ENCODE assay signal across 11 cellular contexts in genomic region chr17:70855401-70856054, GRCh38.
DNase-seq lines count a peak whose midpoint lies in the region; ATAC-seq, FAIRE-seq and TF ChIP-seq lines count a peak whose summit lies in the region.
"Had no signal": no experiment of that assay in that cellular context is flagged by ENCODE, and none has a peak within 500 bp of the region (broad histone marks: within the 10 kb centered on the region; RNA-seq: fewer than 3 reads in every experiment).

No MANE protein-coding gene starts in this region.

- H3K4ac ChIP-seq in IMR-90 (ENCODE audit: low read depth, low read length) = peak overlapping the region; percentile 94
- no peak overlapping the region for H3K4ac ChIP-seq in H1 (replicated peaks; ENCODE audit: insufficient read length, low read depth, low read length)

- no peaks in the 10 kb centered on the region for H3K4me1 Mint-ChIP-seq in stimulated activated naive B cell treated with anti-CD40 and anti-IgM and Interleukin-4, amounts not matched to agents 10 μg/mL and 1 μg/mL and 100 μg/mL, for 72 hours
- no peaks in the 10 kb centered on the region for H3K4me1 Mint-ChIP-seq in T-helper 2 cell treated with Interferon-gamma antibody and Interleukin-4, amounts not matched to agents 5 μg/mL and 100 μg/mL, for 36 hours (ENCODE audit: low read depth)

- TF ChIP-seq POLR2A in IMR-90 (IDR thresholded peaks at IDR 0.05; ENCODE audit: low read depth, low read length) (no peak), H1 (IDR thresholded peaks at IDR 0.05; ENCODE audit: control extremely low read depth in 1 of 2, low read depth in 2 of 2, low read length in 2 of 2) (no peak), prostate gland (IDR thresholded peaks at IDR 0.05) (no peak)

- H3K9ac ChIP-seq in IMR-90 (ENCODE audit: low read depth, low read length) = no peak overlapping the region
- H3K9ac ChIP-seq in H1 (replicated peaks in 1 of 4; ENCODE audit: extremely low read depth in 1 of 4, low read depth in 3 of 4, low read length in 3 of 4) = no peak overlapping the region

- H2AFZ ChIP-seq in IMR-90 (replicated peaks; ENCODE audit: low read length, poor library complexity) = peak overlapping the region; percentile 92
- peak overlapping the region; percentile 68 for H2AFZ ChIP-seq in H1 (ENCODE audit: low read length)

- H3K27me3 ChIP-seq in IMR-90 (ENCODE audit: control insufficient read depth, insufficient read depth, low read length) (no peaks in the 10 kb centered on the region), H1 (replicated peaks in 1 of 4; ENCODE audit: control insufficient read depth in 3 of 4, extremely low read depth in 1 of 4, insufficient read depth in 3 of 4, low read length in 3 of 4) (no peaks in the 10 kb centered on the region), prostate gland (replicated peaks; ENCODE audit: insufficient read depth) (no peaks in the 10 kb centered on the region)

- H2BK15ac ChIP-seq in IMR-90 (ENCODE audit: low read depth, low read length) (peak overlapping the region; percentile 85; the same call in 1 of the 3 replicates), H1 (ENCODE audit: low read length) (no peak overlapping the region)

- TF ChIP-seq RAD21 in IMR-90 (IDR thresholded peaks at IDR 0.05; ENCODE audit: low read length) (no peak), H1 (IDR thresholded peaks at IDR 0.05 in 1 of 2, conservative IDR thresholded peaks at IDR 0.05 in 1 of 2; ENCODE audit: low read depth in 2 of 2, low read length in 2 of 2) (no peak)

- no peaks in the 10 kb centered on the region for H3K9me3 ChIP-seq in IMR-90 (ENCODE audit: control insufficient read depth, insufficient read depth, low read length)
- no peaks in the 10 kb centered on the region for H3K9me3 ChIP-seq in H1 (ENCODE audit: insufficient read depth in 2 of 2, low read depth in 1 of 2, low read length in 1 of 2)
- H3K9me3 ChIP-seq in prostate gland = no peaks in the 10 kb centered on the region

- peaks cover 1 to 8% of the 10 kb centered on the region in 2 donors for H3K9me3 Mint-ChIP-seq in stimulated activated naive B cell treated with anti-CD40 and anti-IgM and Interleukin-4, amounts not matched to agents 10 μg/mL and 1 μg/mL and 100 μg/mL, for 72 hours
- peaks cover 26% of the 10 kb centered on the region for H3K9me3 Mint-ChIP-seq in T-helper 2 cell treated with Interferon-gamma antibody and Interleukin-4, amounts not matched to agents 5 μg/mL and 100 μg/mL, for 36 hours

- peak overlapping the region; percentile 82 for H3K27ac ChIP-seq in IMR-90 (ENCODE audit: insufficient read depth, low read length)
- no peak overlapping the region for H3K27ac ChIP-seq in H1 (ENCODE audit: low read depth, low read length)
- H3K27ac ChIP-seq in prostate gland = peak overlapping the region; percentile 4 to 34

- CTCF ChIA-PET in IMR-90 (lab: Yijun Ruan, JAX) = no interaction called here
- CTCF ChIA-PET in H1 (lab: Charles Lee; ENCODE audit: partially characterized antibody) = no interaction called here

- H3K79me1 ChIP-seq in IMR-90 (ENCODE audit: low read depth in 1 of 2, low read length in 2 of 2) = no peaks in the 10 kb centered on the region
- no peaks in the 10 kb centered on the region for H3K79me1 ChIP-seq in H1 (ENCODE audit: low read depth, low read length)

- H4K20me1 ChIP-seq in IMR-90 (ENCODE audit: insufficient read depth, low read length) (no peaks in the 10 kb centered on the region), H1 (replicated peaks in 1 of 2; ENCODE audit: control insufficient read depth in 1 of 2, insufficient read depth in 2 of 2, low read length in 2 of 2) (no peaks in the 10 kb centered on the region)

- peak overlapping the region; percentile 95 for H2BK20ac ChIP-seq in IMR-90 (ENCODE audit: low read depth, low read length)
- no peak overlapping the region for H2BK20ac ChIP-seq in H1 (ENCODE audit: low read length)

- H2BK5ac ChIP-seq in IMR-90 (ENCODE audit: low read depth, low read length, poor library complexity, severe bottlenecking) (peak overlapping the region; percentile 96), H1 (ENCODE audit: low read depth, low read length) (no peak overlapping the region)

- H3K79me2 ChIP-seq in H1 (ENCODE audit: control insufficient read depth in 1 of 2, insufficient read depth in 2 of 2, low read length in 2 of 2) = no peaks in the 10 kb centered on the region

- ATAC-seq in IMR-90 (ENCODE audit: low read depth) (peak; percentile 93), HG03457 (IDR thresholded peaks at IDR 0.05; ENCODE audit: unreplicated experiment) (no peak), HG02763 (IDR thresholded peaks at IDR 0.05; ENCODE audit: unreplicated experiment) (no peak)
- ATAC-seq in stimulated activated naive B cell treated with anti-CD40 and anti-IgM and Interleukin-4, amounts not matched to agents 10 μg/mL and 1 μg/mL and 100 μg/mL, for 72 hours (replicated peaks) = no peak

- H3K56ac ChIP-seq in IMR-90 (ENCODE audit: extremely low read depth, insufficient read depth, low read length) (peak overlapping the region; percentile 69; the same call in 1 of the 2 replicates), H1 (replicated peaks; ENCODE audit: insufficient read length, low read depth, low read length) (no peak overlapping the region)

- intact Hi-C loops in IMR-90 (cut with micrococcal nuclease) (no loop called here), prostate gland (cut with DNase I) (no loop called here)

- POLR2A ChIA-PET in IMR-90 (lab: Charles Lee; ENCODE audit: unreplicated experiment) = no interaction called here
- POLR2A ChIA-PET in H1 (lab: Charles Lee; ENCODE audit: partially characterized antibody) = no interaction called here

- H3K23ac ChIP-seq in IMR-90 (ENCODE audit: low read depth, low read length) (peak overlapping the region; percentile 95), H1 (ENCODE audit: insufficient read length) (no peak overlapping the region)

- no peaks in the 10 kb centered on the region for H3K36me3 Mint-ChIP-seq in stimulated activated naive B cell treated with anti-CD40 and anti-IgM and Interleukin-4, amounts not matched to agents 10 μg/mL and 1 μg/mL and 100 μg/mL, for 72 hours
- H3K36me3 Mint-ChIP-seq in T-helper 2 cell treated with Interferon-gamma antibody and Interleukin-4, amounts not matched to agents 5 μg/mL and 100 μg/mL, for 36 hours (ENCODE audit: low read depth) = no peaks in the 10 kb centered on the region

- TF ChIP-seq EP300 in H1 (IDR thresholded peaks at IDR 0.05; ENCODE audit: borderline replicate concordance in 1 of 2, low read depth in 2 of 2, low read length in 2 of 2) = no peak

- H3K4me1 ChIP-seq in IMR-90 (ENCODE audit: control insufficient read depth, insufficient read depth, low read length) (peaks cover 6% of the 10 kb centered on the region), H1 (replicated peaks in 1 of 4; ENCODE audit: control insufficient read depth in 3 of 4, insufficient read depth in 4 of 4, low read length in 3 of 4) (no peaks in the 10 kb centered on the region), prostate gland (replicated peaks) (no peaks in the 10 kb centered on the region)

- no TSS peak for BruUV-seq in IMR-90 (replicated peaks; lab: Mats Ljungman, UMichigan)

- dilution Hi-C loops in IMR-90 (cut with HindIII; ENCODE audit: low sequenced_read_pairs, unreplicated experiment) = no loop called here

- DNase-seq in IMR-90 = peak; percentile 90
- peak; percentile 83 for DNase-seq in NCI-H345 (lab: John Stamatoyannopoulos, UW)
- no peak for DNase-seq in H1 (ENCODE audit: low read depth in 1 of 2, low spot score in 2 of 2)
- DNase-seq in prostate gland (ENCODE audit: low spot score) = peak; percentile 25
- no peak for DNase-seq in stimulated activated naive B cell treated with anti-CD40 and anti-IgM and Interleukin-4, amounts not matched to agents 10 μg/mL and 1 μg/mL and 100 μg/mL, for 72 hours
- DNase-seq in T-helper 2 cell treated with Interferon-gamma antibody and Interleukin-4, amounts not matched to agents 5 μg/mL and 100 μg/mL, for 36 hours (ENCODE audit: low spot score) = no peak
- DNase-seq: activated effector memory CD4-positive, alpha-beta T cell treated with Interleukin-2 at 50 U/mL for 16 hours; NK-92 treated with Interleukin-12 subunit alpha and Interleukin-12 subunit beta, amount 100 ng/mL, for 24 hours had no signal

- in situ Hi-C loops in IMR-90 (cut with MboI; ENCODE audit: low sequenced_read_pairs) = no loop called here

- no peak for FAIRE-seq in H1 (lab: Jason Lieb, UNC)
- FAIRE-seq: keratinocyte had no signal

- no peaks in the 10 kb centered on the region for H3K27me3 Mint-ChIP-seq in stimulated activated naive B cell treated with anti-CD40 and anti-IgM and Interleukin-4, amounts not matched to agents 10 μg/mL and 1 μg/mL and 100 μg/mL, for 72 hours
- H3K27me3 Mint-ChIP-seq in T-helper 2 cell treated with Interferon-gamma antibody and Interleukin-4, amounts not matched to agents 5 μg/mL and 100 μg/mL, for 36 hours (ENCODE audit: low read depth) = no peaks in the 10 kb centered on the region

- H3K36me3 ChIP-seq in IMR-90 (ENCODE audit: control insufficient read depth, insufficient read depth, low read length) (no peaks in the 10 kb centered on the region), H1 (ENCODE audit: control insufficient read depth in 2 of 4, insufficient read depth in 4 of 4, low read length in 3 of 4) (no peaks in the 10 kb centered on the region), prostate gland (no peaks in the 10 kb centered on the region)

- peak overlapping the region; percentile 92 for H3K14ac ChIP-seq in IMR-90 (replicated peaks; ENCODE audit: low read depth, low read length)
- H3K14ac ChIP-seq in H1 (ENCODE audit: insufficient read length) = no peak overlapping the region

- peak overlapping the region; percentile 81 for H2AK9ac ChIP-seq in IMR-90 (replicated peaks; ENCODE audit: low read depth, low read length, poor library complexity)

- H2AK5ac ChIP-seq in IMR-90 (ENCODE audit: low read depth, low read length) (peak overlapping the region; percentile 41; the same call in 1 of the 2 replicates), H1 (ENCODE audit: low read depth, low read length) (no peak overlapping the region)

- H4K91ac ChIP-seq in IMR-90 (ENCODE audit: insufficient read depth, low read depth, low read length) (peak overlapping the region; percentile 92), H1 (replicated peaks; ENCODE audit: insufficient read length, low read length) (no peak overlapping the region)

- H3K27ac Mint-ChIP-seq in stimulated activated naive B cell treated with anti-CD40 and anti-IgM and Interleukin-4, amounts not matched to agents 10 μg/mL and 1 μg/mL and 100 μg/mL, for 72 hours = no peak overlapping the region
- H3K27ac Mint-ChIP-seq in T-helper 2 cell treated with Interferon-gamma antibody and Interleukin-4, amounts not matched to agents 5 μg/mL and 100 μg/mL, for 36 hours = no peak overlapping the region

- 0% methylated on average over 2 of the region's 8 CpGs; no CpG with 5 or more reads in 1 of the 2 experiments for WGBS in IMR-90 (ENCODE audit: extremely low coverage in 2 of 2, insufficient read length in 1 of 2), 2 experiments
- WGBS in H1 (ENCODE audit: extremely low coverage in 1 of 2, insufficient coverage in 1 of 2, insufficient read length in 1 of 2, insufficient replicate concordance in 2 of 2, low coverage in 1 of 2, low lambda C conversion rate in 2 of 2, missing lambda C conversion rate in 1 of 2), 2 experiments = 90% methylated on average over 8 of the region's 8 CpGs; no CpG with 5 or more reads in 1 of the 2 experiments
- WGBS in prostate gland = 30% methylated on average over 8 of the region's 8 CpGs

- peak overlapping the region; percentile 71 for H3K4me2 ChIP-seq in IMR-90 (ENCODE audit: low read depth, low read length)
- no peak overlapping the region for H3K4me2 ChIP-seq in H1 (ENCODE audit: insufficient read depth in 1 of 2, low read depth in 2 of 2, low read length in 2 of 2)

- no peaks in the 10 kb centered on the region for H3K23me2 ChIP-seq in H1 (ENCODE audit: low read depth, low read length)

- H2BK120ac ChIP-seq in IMR-90 (ENCODE audit: low read depth, low read length) = peak overlapping the region; percentile 94
- no peak overlapping the region for H2BK120ac ChIP-seq in H1 (replicated peaks; ENCODE audit: low read depth, low read length)

- H4K5ac ChIP-seq in IMR-90 (ENCODE audit: low read depth, low read length) (peak overlapping the region; percentile 97), H1 (ENCODE audit: insufficient read length, low read depth, low read length) (no peak overlapping the region)

- H2BK12ac ChIP-seq in H1 (ENCODE audit: low read depth, low read length) = no peak overlapping the region

- H3K9me1 ChIP-seq in IMR-90 (ENCODE audit: insufficient read depth, low read length) = 0 out of 2 replicates have a peak, but pooled peaks cover 2% of the 10 kb centered on the region

- H4K8ac ChIP-seq in IMR-90 (ENCODE audit: low read depth in 2 of 2, low read length in 2 of 2) (peak overlapping the region; percentile 11 to 95), H1 (ENCODE audit: extremely low read depth, insufficient read depth, low read length) (no peak overlapping the region)

- TF ChIP-seq CTCF in IMR-90 (conservative IDR thresholded peaks at IDR 0.05; ENCODE audit: low read depth, low read length) (no peak), H1 (IDR thresholded peaks at IDR 0.05; ENCODE audit: control extremely low read depth in 1 of 3, insufficient read depth in 1 of 3, low read depth in 1 of 3, low read length in 3 of 3) (no peak), prostate gland (IDR thresholded peaks at IDR 0.05) (no peak)

- H3K18ac ChIP-seq in IMR-90 (ENCODE audit: low read depth, low read length) (peak overlapping the region; percentile 94), H1 (ENCODE audit: extremely low read depth, low read length) (no peak overlapping the region)

- peak overlapping the region; percentile 7; the same call in 1 of the 2 replicates for H3K4me3 ChIP-seq in IMR-90 (ENCODE audit: insufficient read depth, low read depth, low read length)
- no peak overlapping the region for H3K4me3 ChIP-seq in H1 (ENCODE audit: extremely low read depth in 1 of 4, insufficient read depth in 2 of 4, low read depth in 3 of 4, low read length in 4 of 4)
- no peak overlapping the region for H3K4me3 ChIP-seq in prostate gland

- H3K4me3 Mint-ChIP-seq in stimulated activated naive B cell treated with anti-CD40 and anti-IgM and Interleukin-4, amounts not matched to agents 10 μg/mL and 1 μg/mL and 100 μg/mL, for 72 hours = no peak overlapping the region
- H3K4me3 Mint-ChIP-seq in T-helper 2 cell treated with Interferon-gamma antibody and Interleukin-4, amounts not matched to agents 5 μg/mL and 100 μg/mL, for 36 hours = no peak overlapping the region

Comparison
In these comparisons a context has a peak if more than half of its experiments do, and no peak if none do; other contexts are left out.
1. DNase-seq: peak in IMR-90 (single experiment), NCI-H345 (single experiment) and prostate gland (single experiment); none in H1 (0 of 2), stimulated activated naive B cell treated with anti-CD40 and anti-IgM and Interleukin-4, amounts not matched to agents 10 μg/mL and 1 μg/mL and 100 μg/mL, for 72 hours (single experiment) and T-helper 2 cell treated with Interferon-gamma antibody and Interleukin-4, amounts not matched to agents 5 μg/mL and 100 μg/mL, for 36 hours (single experiment).